ENCODE assay signal across 1 cellular context in the genomic region with DNA sequence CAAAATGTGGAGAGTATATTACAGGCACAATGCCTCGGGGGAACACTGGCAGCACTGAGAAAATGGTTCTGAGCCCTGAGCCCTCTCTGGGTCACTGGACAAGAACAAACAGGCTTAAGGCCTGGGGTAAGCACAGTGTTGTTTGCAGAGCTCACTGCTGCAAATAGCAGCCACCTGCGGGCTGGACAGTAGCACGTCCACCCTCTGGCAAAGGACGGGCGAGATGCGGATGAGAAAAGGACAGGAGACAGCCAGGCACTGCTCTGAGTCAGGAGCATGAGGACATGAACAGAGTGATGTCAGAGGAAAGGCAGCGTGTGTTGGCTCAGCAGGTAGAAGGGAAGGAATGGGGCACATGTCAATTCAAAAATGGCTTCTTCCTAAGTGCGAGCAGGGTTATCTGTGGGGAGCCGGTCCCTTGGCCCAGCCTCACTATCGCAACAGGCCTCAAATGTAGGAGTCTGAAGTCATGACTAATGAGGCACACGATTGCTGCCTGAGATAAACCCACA.
TF ChIP-seq lines count a peak whose summit lies in the region.

No MANE protein-coding gene starts in this region.

TF ChIP-seq in HepG2, 621 proteins besides CTCF, POLR2A, EP300 and RAD21 (continued from another document and continues in another):
- TF ChIP-seq, protein P1, sequence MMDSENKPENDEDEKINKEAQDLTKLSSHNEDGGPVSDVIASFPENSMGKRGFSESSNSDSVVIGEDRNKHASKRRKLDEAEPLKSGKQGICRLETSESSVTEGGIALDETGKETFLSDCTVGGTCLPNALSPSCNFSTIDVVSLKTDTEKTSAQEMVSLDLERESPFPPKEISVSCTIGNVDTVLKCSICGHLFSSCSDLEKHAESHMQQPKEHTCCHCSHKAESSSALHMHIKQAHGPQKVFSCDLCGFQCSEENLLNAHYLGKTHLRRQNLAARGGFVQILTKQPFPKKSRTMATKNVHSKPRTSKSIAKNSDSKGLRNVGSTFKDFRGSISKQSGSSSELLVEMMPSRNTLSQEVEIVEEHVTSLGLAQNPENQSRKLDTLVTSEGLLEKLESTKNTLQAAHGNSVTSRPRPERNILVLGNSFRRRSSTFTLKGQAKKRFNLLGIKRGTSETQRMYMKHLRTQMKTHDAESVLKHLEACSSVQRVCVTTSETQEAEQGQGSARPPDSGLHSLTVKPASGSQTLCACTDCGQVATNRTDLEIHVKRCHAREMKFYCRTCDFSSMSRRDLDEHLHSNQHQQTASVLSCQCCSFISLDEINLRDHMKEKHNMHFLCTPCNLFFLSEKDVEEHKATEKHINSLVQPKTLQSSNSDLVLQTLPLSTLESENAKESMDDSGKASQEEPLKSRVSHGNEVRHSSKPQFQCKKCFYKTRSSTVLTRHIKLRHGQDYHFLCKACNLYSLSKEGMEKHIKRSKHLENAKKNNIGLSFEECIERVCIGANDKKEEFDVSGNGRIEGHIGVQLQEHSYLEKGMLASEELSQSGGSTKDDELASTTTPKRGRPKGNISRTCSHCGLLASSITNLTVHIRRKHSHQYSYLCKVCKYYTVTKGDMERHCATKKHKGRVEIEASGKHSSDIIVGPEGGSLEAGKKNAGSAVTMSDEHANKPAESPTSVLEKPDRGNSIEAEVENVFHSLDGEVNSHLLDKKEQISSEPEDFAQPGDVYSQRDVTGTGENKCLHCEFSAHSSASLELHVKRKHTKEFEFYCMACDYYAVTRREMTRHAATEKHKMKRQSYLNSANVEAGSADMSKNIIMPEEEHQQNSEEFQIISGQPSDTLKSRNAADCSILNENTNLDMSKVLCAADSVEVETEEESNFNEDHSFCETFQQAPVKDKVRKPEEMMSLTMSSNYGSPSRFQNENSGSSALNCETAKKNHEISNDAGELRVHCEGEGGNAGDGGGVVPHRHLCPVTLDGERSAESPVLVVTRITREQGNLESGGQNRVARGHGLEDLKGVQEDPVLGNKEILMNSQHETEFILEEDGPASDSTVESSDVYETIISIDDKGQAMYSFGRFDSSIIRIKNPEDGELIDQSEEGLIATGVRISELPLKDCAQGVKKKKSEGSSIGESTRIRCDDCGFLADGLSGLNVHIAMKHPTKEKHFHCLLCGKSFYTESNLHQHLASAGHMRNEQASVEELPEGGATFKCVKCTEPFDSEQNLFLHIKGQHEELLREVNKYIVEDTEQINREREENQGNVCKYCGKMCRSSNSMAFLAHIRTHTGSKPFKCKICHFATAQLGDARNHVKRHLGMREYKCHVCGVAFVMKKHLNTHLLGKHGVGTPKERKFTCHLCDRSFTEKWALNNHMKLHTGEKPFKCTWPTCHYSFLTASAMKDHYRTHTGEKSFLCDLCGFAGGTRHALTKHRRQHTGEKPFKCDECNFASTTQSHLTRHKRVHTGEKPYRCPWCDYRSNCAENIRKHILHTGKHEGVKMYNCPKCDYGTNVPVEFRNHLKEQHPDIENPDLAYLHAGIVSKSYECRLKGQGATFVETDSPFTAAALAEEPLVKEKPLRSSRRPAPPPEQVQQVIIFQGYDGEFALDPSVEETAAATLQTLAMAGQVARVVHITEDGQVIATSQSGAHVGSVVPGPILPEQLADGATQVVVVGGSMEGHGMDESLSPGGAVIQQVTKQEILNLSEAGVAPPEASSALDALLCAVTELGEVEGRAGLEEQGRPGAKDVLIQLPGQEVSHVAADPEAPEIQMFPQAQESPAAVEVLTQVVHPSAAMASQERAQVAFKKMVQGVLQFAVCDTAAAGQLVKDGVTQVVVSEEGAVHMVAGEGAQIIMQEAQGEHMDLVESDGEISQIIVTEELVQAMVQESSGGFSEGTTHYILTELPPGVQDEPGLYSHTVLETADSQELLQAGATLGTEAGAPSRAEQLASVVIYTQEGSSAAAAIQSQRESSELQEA (CRISPR knock-in tag; IDR thresholded peaks at IDR 0.05; ENCODE audit: not compliant biosample characterization) = peak; percentile 66
- TF ChIP-seq, protein P2, sequence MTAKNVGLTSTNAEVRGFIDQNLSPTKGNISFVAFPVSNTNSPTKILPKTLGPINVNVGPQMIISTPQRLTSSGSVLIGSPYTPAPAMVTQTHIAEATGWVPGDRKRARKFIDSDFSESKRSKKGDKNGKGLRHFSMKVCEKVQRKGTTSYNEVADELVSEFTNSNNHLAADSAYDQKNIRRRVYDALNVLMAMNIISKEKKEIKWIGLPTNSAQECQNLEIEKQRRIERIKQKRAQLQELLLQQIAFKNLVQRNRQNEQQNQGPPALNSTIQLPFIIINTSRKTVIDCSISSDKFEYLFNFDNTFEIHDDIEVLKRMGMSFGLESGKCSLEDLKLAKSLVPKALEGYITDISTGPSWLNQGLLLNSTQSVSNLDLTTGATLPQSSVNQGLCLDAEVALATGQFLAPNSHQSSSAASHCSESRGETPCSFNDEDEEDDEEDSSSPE (CRISPR knock-in tag; IDR thresholded peaks at IDR 0.05) = 0 out of 2 replicates have a peak, but pooled peaks have one; percentile 31
- TF ChIP-seq, protein P3, sequence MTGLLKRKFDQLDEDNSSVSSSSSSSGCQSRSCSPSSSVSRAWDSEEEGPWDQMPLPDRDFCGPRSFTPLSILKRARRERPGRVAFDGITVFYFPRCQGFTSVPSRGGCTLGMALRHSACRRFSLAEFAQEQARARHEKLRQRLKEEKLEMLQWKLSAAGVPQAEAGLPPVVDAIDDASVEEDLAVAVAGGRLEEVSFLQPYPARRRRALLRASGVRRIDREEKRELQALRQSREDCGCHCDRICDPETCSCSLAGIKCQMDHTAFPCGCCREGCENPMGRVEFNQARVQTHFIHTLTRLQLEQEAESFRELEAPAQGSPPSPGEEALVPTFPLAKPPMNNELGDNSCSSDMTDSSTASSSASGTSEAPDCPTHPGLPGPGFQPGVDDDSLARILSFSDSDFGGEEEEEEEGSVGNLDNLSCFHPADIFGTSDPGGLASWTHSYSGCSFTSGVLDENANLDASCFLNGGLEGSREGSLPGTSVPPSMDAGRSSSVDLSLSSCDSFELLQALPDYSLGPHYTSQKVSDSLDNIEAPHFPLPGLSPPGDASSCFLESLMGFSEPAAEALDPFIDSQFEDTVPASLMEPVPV (CRISPR knock-in tag; IDR thresholded peaks at IDR 0.05) = 0 out of 2 replicates have a peak, but pooled peaks have one; percentile 44
- TF ChIP-seq ZNF614 (CRISPR knock-in tag; IDR thresholded peaks at IDR 0.05; ENCODE audit: borderline replicate concordance) = peak; percentile 77; the same call in 1 of the 2 replicates
- 0 out of 2 replicates have a peak, but pooled peaks have one; percentile 8 for TF ChIP-seq ZNF264 (CRISPR knock-in tag; IDR thresholded peaks at IDR 0.05)
- TF ChIP-seq ZNF510 (CRISPR knock-in tag; IDR thresholded peaks at IDR 0.05; ENCODE audit: low read depth) = no peak
- no peak for TF ChIP-seq SIX1 (CRISPR knock-in tag; IDR thresholded peaks at IDR 0.05; ENCODE audit: borderline replicate concordance)
- TF ChIP-seq ZNF12 (CRISPR knock-in tag; IDR thresholded peaks at IDR 0.05) = 0 out of 2 replicates have a peak, but pooled peaks have one; percentile 60
- no peak; the same call in 1 of the 2 replicates for TF ChIP-seq ZNF607 (CRISPR knock-in tag; IDR thresholded peaks at IDR 0.05; ENCODE audit: borderline replicate concordance)
- peak; percentile 93; the same call in 1 of the 2 replicates for TF ChIP-seq ZNF772 (CRISPR knock-in tag; IDR thresholded peaks at IDR 0.05)
- TF ChIP-seq TBX3 (IDR thresholded peaks at IDR 0.05; ENCODE audit: borderline replicate concordance) = peak; percentile 52; the same call in 1 of the 2 replicates
- TF ChIP-seq, protein P4, sequence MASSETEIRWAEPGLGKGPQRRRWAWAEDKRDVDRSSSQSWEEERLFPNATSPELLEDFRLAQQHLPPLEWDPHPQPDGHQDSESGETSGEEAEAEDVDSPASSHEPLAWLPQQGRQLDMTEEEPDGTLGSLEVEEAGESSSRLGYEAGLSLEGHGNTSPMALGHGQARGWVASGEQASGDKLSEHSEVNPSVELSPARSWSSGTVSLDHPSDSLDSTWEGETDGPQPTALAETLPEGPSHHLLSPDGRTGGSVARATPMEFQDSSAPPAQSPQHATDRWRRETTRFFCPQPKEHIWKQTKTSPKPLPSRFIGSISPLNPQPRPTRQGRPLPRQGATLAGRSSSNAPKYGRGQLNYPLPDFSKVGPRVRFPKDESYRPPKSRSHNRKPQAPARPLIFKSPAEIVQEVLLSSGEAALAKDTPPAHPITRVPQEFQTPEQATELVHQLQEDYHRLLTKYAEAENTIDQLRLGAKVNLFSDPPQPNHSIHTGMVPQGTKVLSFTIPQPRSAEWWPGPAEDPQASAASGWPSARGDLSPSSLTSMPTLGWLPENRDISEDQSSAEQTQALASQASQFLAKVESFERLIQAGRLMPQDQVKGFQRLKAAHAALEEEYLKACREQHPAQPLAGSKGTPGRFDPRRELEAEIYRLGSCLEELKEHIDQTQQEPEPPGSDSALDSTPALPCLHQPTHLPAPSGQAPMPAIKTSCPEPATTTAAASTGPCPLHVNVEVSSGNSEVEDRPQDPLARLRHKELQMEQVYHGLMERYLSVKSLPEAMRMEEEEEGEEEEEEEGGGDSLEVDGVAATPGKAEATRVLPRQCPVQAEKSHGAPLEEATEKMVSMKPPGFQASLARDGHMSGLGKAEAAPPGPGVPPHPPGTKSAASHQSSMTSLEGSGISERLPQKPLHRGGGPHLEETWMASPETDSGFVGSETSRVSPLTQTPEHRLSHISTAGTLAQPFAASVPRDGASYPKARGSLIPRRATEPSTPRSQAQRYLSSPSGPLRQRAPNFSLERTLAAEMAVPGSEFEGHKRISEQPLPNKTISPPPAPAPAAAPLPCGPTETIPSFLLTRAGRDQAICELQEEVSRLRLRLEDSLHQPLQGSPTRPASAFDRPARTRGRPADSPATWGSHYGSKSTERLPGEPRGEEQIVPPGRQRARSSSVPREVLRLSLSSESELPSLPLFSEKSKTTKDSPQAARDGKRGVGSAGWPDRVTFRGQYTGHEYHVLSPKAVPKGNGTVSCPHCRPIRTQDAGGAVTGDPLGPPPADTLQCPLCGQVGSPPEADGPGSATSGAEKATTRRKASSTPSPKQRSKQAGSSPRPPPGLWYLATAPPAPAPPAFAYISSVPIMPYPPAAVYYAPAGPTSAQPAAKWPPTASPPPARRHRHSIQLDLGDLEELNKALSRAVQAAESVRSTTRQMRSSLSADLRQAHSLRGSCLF (CRISPR knock-in tag; IDR thresholded peaks at IDR 0.05; ENCODE audit: borderline replicate concordance) = no peak
- TF ChIP-seq ZMYM2 (CRISPR knock-in tag; IDR thresholded peaks at IDR 0.05) = peak; percentile 47; the same call in 1 of the 2 replicates
- TF ChIP-seq, protein P5, sequence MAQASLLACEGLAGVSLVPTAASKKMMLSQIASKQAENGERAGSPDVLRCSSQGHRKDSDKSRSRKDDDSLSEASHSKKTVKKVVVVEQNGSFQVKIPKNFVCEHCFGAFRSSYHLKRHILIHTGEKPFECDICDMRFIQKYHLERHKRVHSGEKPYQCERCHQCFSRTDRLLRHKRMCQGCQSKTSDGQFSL (CRISPR knock-in tag; IDR thresholded peaks at IDR 0.05) = no peak
- 0 out of 2 replicates have a peak, but pooled peaks have one; percentile 72 for TF ChIP-seq KDM3A (CRISPR knock-in tag; IDR thresholded peaks at IDR 0.05; ENCODE audit: low read depth)
- peak; percentile 80; the same call in 1 of the 2 replicates for TF ChIP-seq ZNF232 (CRISPR knock-in tag; IDR thresholded peaks at IDR 0.05; ENCODE audit: borderline replicate concordance)
- peak; percentile 84; the same call in 1 of the 2 replicates for TF ChIP-seq ZNF296 (CRISPR knock-in tag; conservative IDR thresholded peaks at IDR 0.05)
- no peak for TF ChIP-seq ZNF549 (CRISPR knock-in tag; IDR thresholded peaks at IDR 0.05)
- peak; percentile 86; the same call in 1 of the 2 replicates for TF ChIP-seq HMG20A (CRISPR knock-in tag; IDR thresholded peaks at IDR 0.05; ENCODE audit: borderline replicate concordance)
- TF ChIP-seq CREB1 (IDR thresholded peaks at IDR 0.05) = peak; percentile 22; the same call in 1 of the 2 replicates
- TF ChIP-seq CREB1 (CRISPR knock-in tag; IDR thresholded peaks at IDR 0.05) = peak; percentile 27; the same call in 1 of the 2 replicates
- 0 out of 2 replicates have a peak, but pooled peaks have one; percentile 66 for TF ChIP-seq ZNF709 (CRISPR knock-in tag; IDR thresholded peaks at IDR 0.05)
- TF ChIP-seq SP1 (IDR thresholded peaks at IDR 0.05) = no peak
- TF ChIP-seq SP1 (CRISPR knock-in tag; IDR thresholded peaks at IDR 0.05) = 0 out of 2 replicates have a peak, but pooled peaks have one; percentile 39
- TF ChIP-seq, protein P6, sequence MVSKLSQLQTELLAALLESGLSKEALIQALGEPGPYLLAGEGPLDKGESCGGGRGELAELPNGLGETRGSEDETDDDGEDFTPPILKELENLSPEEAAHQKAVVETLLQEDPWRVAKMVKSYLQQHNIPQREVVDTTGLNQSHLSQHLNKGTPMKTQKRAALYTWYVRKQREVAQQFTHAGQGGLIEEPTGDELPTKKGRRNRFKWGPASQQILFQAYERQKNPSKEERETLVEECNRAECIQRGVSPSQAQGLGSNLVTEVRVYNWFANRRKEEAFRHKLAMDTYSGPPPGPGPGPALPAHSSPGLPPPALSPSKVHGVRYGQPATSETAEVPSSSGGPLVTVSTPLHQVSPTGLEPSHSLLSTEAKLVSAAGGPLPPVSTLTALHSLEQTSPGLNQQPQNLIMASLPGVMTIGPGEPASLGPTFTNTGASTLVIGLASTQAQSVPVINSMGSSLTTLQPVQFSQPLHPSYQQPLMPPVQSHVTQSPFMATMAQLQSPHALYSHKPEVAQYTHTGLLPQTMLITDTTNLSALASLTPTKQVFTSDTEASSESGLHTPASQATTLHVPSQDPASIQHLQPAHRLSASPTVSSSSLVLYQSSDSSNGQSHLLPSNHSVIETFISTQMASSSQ (IDR thresholded peaks at IDR 0.05; ENCODE audit: low read depth) = no peak
- TF ChIP-seq, protein P6 (CRISPR knock-in tag; IDR thresholded peaks at IDR 0.05; ENCODE audit: borderline replicate concordance) = 0 out of 2 replicates have a peak, but pooled peaks have one; percentile 41
- peak; percentile 86 for TF ChIP-seq ZBTB38 (CRISPR knock-in tag; IDR thresholded peaks at IDR 0.05)
- no peak for TF ChIP-seq KDM5A (IDR thresholded peaks at IDR 0.05; ENCODE audit: borderline replicate concordance, low read length)
- TF ChIP-seq, protein P7, sequence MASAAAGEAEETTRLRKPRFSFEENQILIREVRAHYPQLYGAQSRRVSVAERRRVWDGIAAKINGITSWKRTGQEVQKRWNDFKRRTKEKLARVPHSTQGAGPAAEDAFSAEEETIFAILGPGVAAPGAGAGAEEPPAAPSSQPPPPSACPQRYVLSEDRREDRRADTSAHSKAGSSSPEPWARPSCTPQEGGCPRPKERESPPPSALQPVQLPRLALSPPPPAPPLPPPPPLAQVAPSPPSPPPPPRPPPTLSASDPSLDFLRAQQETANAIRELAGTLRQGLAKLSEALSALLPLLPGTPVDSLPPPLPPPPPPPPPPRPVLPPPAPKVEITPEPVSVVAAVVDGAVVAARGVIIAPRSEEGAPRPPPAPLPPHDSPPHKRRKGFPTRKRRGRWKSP (CRISPR knock-in tag; IDR thresholded peaks at IDR 0.05) = no peak
- TF ChIP-seq ZNF749 (CRISPR knock-in tag; IDR thresholded peaks at IDR 0.05; ENCODE audit: borderline replicate concordance) = no peak
- no peak for TF ChIP-seq ZNF17 (CRISPR knock-in tag; IDR thresholded peaks at IDR 0.05)
